8 cellular contexts compared by ENCODE assay signal in genomic region chr2:36618381-36618780, GRCh38. TPM values are rescaled to one million over a fixed set of nuclear protein-coding genes. Genes with fewer than 3 reads are reported as not detected.
DNase-seq lines count a peak whose midpoint lies in the region; ATAC-seq and TF ChIP-seq lines count a peak whose summit lies in the region.

No MANE protein-coding gene starts in this region.

- no peak overlapping the region for H3K4me3 ChIP-seq in osteoblast (ENCODE audit: insufficient read depth, low read length)

- no peaks in the 10 kb centered on the region for H3K9me3 ChIP-seq in osteoblast (ENCODE audit: low read depth, low read length)

- peak overlapping the region; percentile 79 for H2AFZ ChIP-seq in osteoblast (ENCODE audit: low read length)

- no peaks in the 10 kb centered on the region for H4K20me1 ChIP-seq in osteoblast (ENCODE audit: insufficient read depth, low read length)

- no peaks in the 10 kb centered on the region for H3K79me2 ChIP-seq in osteoblast (ENCODE audit: insufficient read depth, low read length)

- no peaks in the 10 kb centered on the region for H3K36me3 ChIP-seq in osteoblast (ENCODE audit: insufficient read depth, low read length)

- no peak overlapping the region for H3K4me2 ChIP-seq in osteoblast (ENCODE audit: insufficient read depth, low read length)

- peak; percentile 32 for DNase-seq in stimulated activated CD4-positive, alpha-beta T cell treated with anti-CD3 and anti-CD28 coated beads, Interleukin-15, amount 100 ng/mL, for 24 hours
- no peak for DNase-seq in stimulated activated CD4-positive, alpha-beta T cell treated with anti-CD3 and anti-CD28 coated beads, Interleukin-12 subunit alpha, Interleukin-12 subunit beta, amount 100 ng/mL, for 4 hours
- DNase-seq in HT-29 (ENCODE audit: low spot score) (peak; percentile 72), RPMI7951 (ENCODE audit: low read depth) (peak; percentile 78), erythroblast (lab: John Stamatoyannopoulos, UW) (peak; percentile 33 to 56), osteoblast (ENCODE audit: insufficient read length, low spot score, missing footprints) (peak; percentile 55), activated gamma-delta T cell (lab: John Stamatoyannopoulos, UW) (no peak)

- TF ChIP-seq CTCF in osteoblast (IDR thresholded peaks at IDR 0.05; ENCODE audit: extremely low read depth, low read depth, low read length): no peak

- no peak for TF ChIP-seq POLR2A in erythroblast (IDR thresholded peaks at IDR 0.05; ENCODE audit: low read length)

- no peak overlapping the region for H3K27ac ChIP-seq in osteoblast (ENCODE audit: low read depth, low read length)

- peak; percentile 97 for ATAC-seq in GM21737 (IDR thresholded peaks at IDR 0.05; ENCODE audit: unreplicated experiment)

- H3K4me1 ChIP-seq in osteoblast (ENCODE audit: insufficient read depth, low read length): peaks cover 19% of the 10 kb centered on the region

- no peaks in the 10 kb centered on the region for H3K27me3 ChIP-seq in osteoblast (ENCODE audit: insufficient read depth, low read length)

RNA-seq across cellular contexts. Expression of gene FEZ2, which starts 20.4 kb away (rescaled TPM):
- total RNA-seq in HT-29 (2014; rRNA removed; shearing (Covaris generic)): 11.1 and 12.2 TPM in 2 replicates
- 68.3 and 89.8 TPM in 2 replicates for total RNA-seq in RPMI7951 (2014; rRNA removed; shearing (Covaris generic))
- 51.3 and 62.6 TPM in 2 replicates for total RNA-seq in osteoblast

Comparison
In these comparisons a context has a peak if more than half of its experiments do, and no peak if none do; other contexts are left out.
1. DNase-seq: peak in stimulated activated CD4-positive, alpha-beta T cell treated with anti-CD3 and anti-CD28 coated beads, Interleukin-15, amount 100 ng/mL, for 24 hours (single experiment), HT-29 (single experiment), RPMI7951 (single experiment), erythroblast (2 of 2) and osteoblast (single experiment); none in stimulated activated CD4-positive, alpha-beta T cell treated with anti-CD3 and anti-CD28 coated beads, Interleukin-12 subunit alpha, Interleukin-12 subunit beta, amount 100 ng/mL, for 4 hours (single experiment) and activated gamma-delta T cell (single experiment).